Comparison of ENCODE assay signal across 1 cellular context in the genomic region with DNA sequence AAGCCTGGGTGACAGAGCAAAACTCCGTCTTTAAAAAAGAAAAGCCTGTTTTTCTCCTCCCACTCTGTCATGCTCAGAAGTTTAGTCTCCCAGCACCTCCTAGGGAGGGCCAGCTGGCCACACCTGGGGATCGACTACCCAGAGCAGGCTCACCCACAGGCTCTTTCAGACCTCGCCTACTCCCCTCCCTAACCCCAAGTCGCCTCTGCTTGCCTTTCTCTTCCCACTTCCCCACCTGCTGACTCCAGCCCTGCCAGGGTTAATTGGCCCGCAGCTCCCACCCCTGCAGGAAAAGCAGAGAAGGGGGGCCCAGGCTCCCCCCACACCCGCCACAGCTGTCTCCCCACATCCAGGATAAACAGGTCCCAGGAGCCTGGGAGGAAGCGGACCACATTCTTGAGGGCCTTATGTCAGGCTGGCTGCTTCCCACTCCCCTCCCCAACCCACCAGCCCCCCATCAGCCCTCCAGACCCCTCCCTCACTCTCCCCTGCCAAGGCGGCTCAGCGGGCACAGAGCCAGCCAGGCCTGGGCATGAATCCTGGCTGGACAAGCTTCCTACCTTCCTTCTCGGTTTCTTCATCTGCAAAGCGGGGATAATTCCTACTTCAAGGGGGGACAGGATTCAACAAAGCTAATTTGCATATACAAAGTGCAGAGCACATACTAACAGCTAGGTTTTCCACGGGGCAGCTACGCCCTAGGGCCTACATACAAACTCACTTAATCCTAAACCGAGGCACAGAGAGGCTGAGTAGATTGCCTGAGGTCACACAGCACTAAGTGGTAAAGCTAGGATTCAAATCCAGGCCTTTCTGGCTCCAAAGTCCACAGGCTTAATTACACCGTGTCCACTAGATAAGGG.
TF ChIP-seq lines count a peak whose summit lies in the region.

No MANE protein-coding gene starts in this region.

TF ChIP-seq in IMR-90, 13 proteins besides CTCF, POLR2A, EP300 and RAD21 (continued from another document):
- no peak for TF ChIP-seq ELK1 (IDR thresholded peaks at IDR 0.05; ENCODE audit: borderline replicate concordance, low read depth, low read length)
- TF ChIP-seq SMC3 (IDR thresholded peaks at IDR 0.05; ENCODE audit: low read depth, low read length), result no peak
- TF ChIP-seq, protein P1, sequence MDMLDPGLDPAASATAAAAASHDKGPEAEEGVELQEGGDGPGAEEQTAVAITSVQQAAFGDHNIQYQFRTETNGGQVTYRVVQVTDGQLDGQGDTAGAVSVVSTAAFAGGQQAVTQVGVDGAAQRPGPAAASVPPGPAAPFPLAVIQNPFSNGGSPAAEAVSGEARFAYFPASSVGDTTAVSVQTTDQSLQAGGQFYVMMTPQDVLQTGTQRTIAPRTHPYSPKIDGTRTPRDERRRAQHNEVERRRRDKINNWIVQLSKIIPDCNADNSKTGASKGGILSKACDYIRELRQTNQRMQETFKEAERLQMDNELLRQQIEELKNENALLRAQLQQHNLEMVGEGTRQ (IDR thresholded peaks at IDR 0.05; ENCODE audit: low read depth, low read length), result no peak
- TF ChIP-seq BHLHE40 (IDR thresholded peaks at IDR 0.05; ENCODE audit: low read depth, low read length), result no peak
- TF ChIP-seq CEBPB (IDR thresholded peaks at IDR 0.05; ENCODE audit: low read depth, low read length), result no peak
- no peak for TF ChIP-seq MXI1 (IDR thresholded peaks at IDR 0.05; ENCODE audit: borderline replicate concordance, low read depth, low read length)
- no peak for TF ChIP-seq FOS (IDR thresholded peaks at IDR 0.05; ENCODE audit: low read depth, low read length)
- no peak for TF ChIP-seq MAZ (IDR thresholded peaks at IDR 0.05; ENCODE audit: borderline replicate concordance, low read depth, low read length)
- no peak for TF ChIP-seq RFX5 (IDR thresholded peaks at IDR 0.05; ENCODE audit: low read depth, low read length)
